Comparison of ENCODE assay signal across 8 cellular contexts in the genomic region with DNA sequence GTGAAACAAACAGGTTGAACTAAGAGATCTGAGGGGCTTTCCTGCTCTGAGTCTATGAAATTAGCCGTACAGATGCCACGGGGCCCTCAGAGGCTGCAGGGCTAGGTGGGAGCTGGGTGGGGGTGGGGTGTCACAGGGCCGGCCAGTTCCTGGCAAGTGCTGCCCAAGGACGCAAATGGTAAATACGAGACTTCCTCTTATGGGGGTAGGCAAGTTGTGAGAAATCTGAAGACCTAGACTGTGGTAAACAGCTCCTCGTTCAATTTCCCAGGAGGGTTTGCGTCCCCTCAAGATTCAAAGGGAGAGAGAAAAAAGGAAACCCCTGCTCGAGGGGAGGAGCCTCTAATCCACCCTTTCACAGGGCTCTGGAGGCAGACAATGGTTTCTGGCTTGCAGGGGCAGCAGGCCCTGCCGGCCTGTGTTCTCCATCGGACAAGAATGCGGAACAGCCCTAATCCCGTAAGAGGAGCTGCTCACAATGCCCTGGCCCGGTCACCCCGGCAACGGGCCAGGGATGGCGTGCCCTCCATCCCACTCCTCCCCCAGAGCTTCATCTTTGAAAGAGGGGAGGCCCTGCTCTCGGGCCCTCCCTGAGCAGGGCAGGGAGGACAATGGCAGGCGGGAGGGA. TPM values are rescaled to one million over a fixed set of nuclear protein-coding genes. Genes with fewer than 3 reads are reported as not detected.
DNase-seq lines count a peak whose midpoint lies in the region; ATAC-seq, FAIRE-seq and TF ChIP-seq lines count a peak whose summit lies in the region.

No MANE protein-coding gene starts in this region.

- H3K79me2 ChIP-seq in OCI-LY3 (ENCODE audit: low read length), result peaks cover 87% of the 10 kb centered on the region

- H3K27me3 ChIP-seq in OCI-LY3 (ENCODE audit: low read depth, low read length) (no peaks in the 10 kb centered on the region), small intestine (ENCODE audit: control insufficient read depth in 2 of 2, insufficient read depth in 2 of 2, low read length in 2 of 2) (no peaks in the 10 kb centered on the region)

- TF ChIP-seq CTCF in OCI-LY3 (IDR thresholded peaks at IDR 0.05; ENCODE audit: low read depth, low read length), result no peak
- no peak for TF ChIP-seq CTCF in cardiac fibroblast (IDR thresholded peaks at IDR 0.05; ENCODE audit: low read depth, low read length)

- peaks cover 89% of the 10 kb centered on the region for H3K4me1 ChIP-seq in OCI-LY3 (ENCODE audit: low read length)
- H3K4me1 ChIP-seq in small intestine (ENCODE audit: control insufficient read depth in 2 of 2, insufficient read depth in 1 of 2, low read depth in 1 of 2, low read length in 1 of 2), result peaks cover 27 to 40% of the 10 kb centered on the region in 2 donors

- ATAC-seq in GM21619 (IDR thresholded peaks at IDR 0.05; ENCODE audit: unreplicated experiment) (peak; percentile 64), HG03135 (IDR thresholded peaks at IDR 0.05; ENCODE audit: unreplicated experiment) (no peak), GM18511 (IDR thresholded peaks at IDR 0.05; ENCODE audit: unreplicated experiment) (no peak)

- H3K27ac ChIP-seq in OCI-LY3 (ENCODE audit: low read length), result peak overlapping the region; percentile 97
- H3K27ac ChIP-seq in small intestine (ENCODE audit: low read depth in 1 of 2, low read length in 1 of 2), result peak overlapping the region; percentile 27 to 78

- H3K4me3 ChIP-seq in OCI-LY3 (ENCODE audit: low read length) (peak overlapping the region; percentile 79), cardiac fibroblast (replicated peaks in 1 of 2; ENCODE audit: low read depth in 2 of 2, low read length in 2 of 2) (no peak overlapping the region), small intestine (ENCODE audit: low read depth in 1 of 2, low read length in 2 of 2) (peak overlapping the region in 1 of 2 donors; percentile 7)

- H3K36me3 ChIP-seq in OCI-LY3 (replicated peaks; ENCODE audit: low read depth, low read length) (peaks cover 45% of the 10 kb centered on the region), small intestine (ENCODE audit: control insufficient read depth in 2 of 2, insufficient read depth in 2 of 2, low read length in 2 of 2) (peaks cover 2 to 18% of the 10 kb centered on the region in 2 donors)

- FAIRE-seq in small intestine (lab: Jason Lieb, UNC), result no peak

- peak overlapping the region; percentile 99 for H3K4me2 ChIP-seq in OCI-LY3 (ENCODE audit: low read length)

- H3K9me3 ChIP-seq in OCI-LY3 (ENCODE audit: insufficient read depth, low read length) (no peaks in the 10 kb centered on the region), small intestine (ENCODE audit: control insufficient read depth, low read depth) (no peaks in the 10 kb centered on the region)

- WGBS in small intestine, 3 donors, result 13 to 22% (median 17%) methylated on average over 17 to 18 of the region's 18 CpGs

- DNase-seq in AG08396 (ENCODE audit: low spot score) (peak; percentile 79), cardiac fibroblast (ENCODE audit: low read depth in 2 of 2) (peak; percentile 80 to 84), iPS-NIHi7 (ENCODE audit: extremely low spot score) (peak; percentile 79), small intestine (peak; percentile 21)

- no peak overlapping the region for H2AFZ ChIP-seq in OCI-LY3 (ENCODE audit: low read depth, low read length)

- peaks cover 44% of the 10 kb centered on the region for H4K20me1 ChIP-seq in OCI-LY3 (ENCODE audit: insufficient read depth, low read length)

- H3K9ac ChIP-seq in OCI-LY3 (ENCODE audit: low read length), result peak overlapping the region; percentile 98

RNA-seq across cellular contexts. Expression of gene NUAK2, which starts 7.8 kb away (rescaled TPM):
- polyA plus RNA-seq in small intestine, result 10 to 100 TPM in 1 of 3 donors, 1 to 10 TPM in 2; 8.5 to 16.2 (median 8.9) TPM

RNA-seq across cellular contexts. Expression of gene KLHDC8A, which starts 42.9 kb away (rescaled TPM):
- 1 to 10 TPM in 2 of 3 donors, under 1 TPM in 1; 0.22 to 1.7 (median 1.1) TPM for polyA plus RNA-seq in small intestine

Comparison
In these comparisons a context has a peak if more than half of its experiments do, and no peak if none do; other contexts are left out.
1. DNase-seq: peak in every context shown above with its lines; median percentile 82 in cardiac fibroblast; 79 in AG08396; 79 in iPS-NIHi7; 21 in small intestine.